26 cellular contexts compared by ENCODE assay signal in genomic region chr15:36731025-36731424, GRCh38.
"Had no signal": no experiment of that assay in that cellular context is flagged by ENCODE, and none has a peak within 500 bp of the region (broad histone marks: within the 10 kb centered on the region; RNA-seq: fewer than 3 reads in every experiment).

No MANE protein-coding gene starts in this region.

- H3K4me2 ChIP-seq: PC-9 had no signal

- H3K9me3 ChIP-seq: SJSA1 had no signal

- FAIRE-seq: HTR-8/SVneo, RCC 7860 had no signal

- H3K27me3 Mint-ChIP-seq: IgD-negative memory B cell had no signal

- H3K27me3 ChIP-seq: SJSA1 had no signal

- H3K36me3 ChIP-seq: SJSA1 had no signal

- H2AFZ ChIP-seq: PC-9 had no signal

- DNase-seq: KBM-7, NCI-H1092, NCI-H1105 treated with DMSO at 0.1 percent for 48 hours, NCI-H1417 treated with DMSO at 0.1 percent for 48 hours, NCI-H146, NCI-H1694 treated with DMSO at 0.1 percent for 48 hours, NCI-H1930, NCI-H2081 treated with DMSO at 0.1 percent for 48 hours, NCI-H2171, NCI-H226, NCI-H446, NCI-H510A, NCI-H524 treated with DMSO at 0.1 percent for 48 hours, NCI-H69, NCI-H774, OCI-M1, PC-9, Right ventricle myocardium superior, RPMI8226, SIG-M5 had no signal

- H3K27ac Mint-ChIP-seq: IgD-negative memory B cell had no signal

- H3K27ac ChIP-seq: HL-60, PC-9, SJSA1, SK-N-MC had no signal

- H3K9me3 Mint-ChIP-seq: IgD-negative memory B cell had no signal

- H3K4me3 Mint-ChIP-seq: IgD-negative memory B cell had no signal

- H3K4me3 ChIP-seq: PC-9, SJSA1, SK-N-MC had no signal

- H3K4me1 Mint-ChIP-seq: IgD-negative memory B cell had no signal

- H3K4me1 ChIP-seq: SJSA1 had no signal
